8 cellular contexts compared by ENCODE assay signal in the genomic region with DNA sequence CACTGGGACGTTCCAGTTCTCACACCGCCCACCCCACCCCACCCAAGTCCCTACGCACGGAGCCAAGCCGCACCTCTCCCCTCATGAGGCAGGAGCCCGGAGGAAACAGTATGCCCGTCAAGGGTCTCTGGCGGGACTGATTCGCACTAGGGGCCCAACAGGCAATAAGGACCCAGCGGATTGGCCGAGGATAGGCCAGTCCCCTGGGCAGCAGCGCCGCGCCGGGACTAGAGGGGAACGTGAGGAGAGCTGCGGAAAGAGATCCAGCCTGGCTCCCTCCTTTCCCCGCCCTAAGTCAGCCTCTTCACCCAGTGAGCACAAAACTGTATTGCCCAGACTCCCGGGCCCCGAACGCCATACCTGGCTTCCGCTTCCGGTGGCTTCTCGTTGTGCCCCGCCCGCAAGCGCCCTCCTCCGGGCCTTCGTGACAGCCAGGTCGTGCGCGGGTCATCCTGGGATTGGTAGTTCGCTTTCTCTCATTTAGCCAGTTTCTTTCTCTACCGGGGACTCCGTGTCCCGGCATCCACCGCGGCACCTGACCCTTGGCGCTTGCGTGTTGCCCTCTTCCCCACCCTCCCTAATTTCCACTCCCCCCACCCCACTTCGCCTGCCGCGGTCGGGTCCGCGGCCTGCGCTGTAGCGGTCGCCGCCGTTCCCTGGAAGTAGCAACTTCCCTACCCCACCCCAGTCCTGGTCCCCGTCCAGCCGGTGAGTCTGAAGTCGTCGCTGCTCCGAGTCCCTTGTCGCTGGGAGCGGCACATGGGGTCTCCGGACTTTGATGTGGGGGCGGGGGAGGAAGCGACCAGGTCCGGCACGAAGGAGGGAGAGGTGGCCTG.
DNase-seq lines count a peak whose midpoint lies in the region; ATAC-seq lines count a peak whose summit lies in the region.

A gene (plus strand): TSS at position 580 of the 836 bp plus-strand sequence. CDS start 752 bp downstream, outside the sequence.

- peak within 1 kb of the TSS; percentile 95 for H3K4me3 Mint-ChIP-seq in memory B cell

- H3K36me3 Mint-ChIP-seq in memory B cell: peaks cover 21% of the 10 kb centered on the region

- H3K4me1 Mint-ChIP-seq in memory B cell: peaks cover 43% of the 10 kb centered on the region

- DNase-seq in CMK (ENCODE audit: low read depth) (peak; percentile 96), HS-5 (ENCODE audit: low read depth) (peak; percentile 89), memory B cell (ENCODE audit: low spot score in 2 of 2) (peak; percentile 89 to 94)
- peak; percentile 98 for DNase-seq in NK-92 treated with Interleukin-12 subunit alpha and Interleukin-12 subunit beta, amount 100 ng/mL, for 24 hours (lab: John Stamatoyannopoulos, UW)
- peak; percentile 98 for DNase-seq in activated CD8-positive, alpha-beta memory T cell treated with anti-CD3 and anti-CD28 coated beads for 24 hours
- peak; percentile 96 for DNase-seq in effector CD8-positive, alpha-beta T cell (lab: John Stamatoyannopoulos, UW)
- DNase-seq in stimulated activated CD8-positive, alpha-beta memory T cell treated with anti-CD3 and anti-CD28 coated beads, Interleukin-12 subunit alpha, Interleukin-12 subunit beta, amount 100 ng/mL, for 24 hours (ENCODE audit: extremely low read depth): peak; percentile 96

- ATAC-seq in GM19468 (IDR thresholded peaks at IDR 0.05; ENCODE audit: extremely low read depth, unreplicated experiment) (peak; percentile 78), memory B cell (ENCODE audit: low read depth) (peak; percentile 83)

- H3K9me3 Mint-ChIP-seq in memory B cell: no peaks in the 10 kb centered on the region

- no peaks in the 10 kb centered on the region for H3K27me3 Mint-ChIP-seq in memory B cell

- peak within 1 kb of the TSS; percentile 97 for H3K27ac Mint-ChIP-seq in memory B cell

Comparison
In these comparisons a context has a peak if more than half of its experiments do, and no peak if none do; other contexts are left out.
1. Peak in every context shown above with its lines: DNase-seq and ATAC-seq.